1 cellular context compared by ENCODE assay signal in genomic region chr3:153162513-153163348, GRCh38.
TF ChIP-seq lines count a peak whose summit lies in the region.

No MANE protein-coding gene starts in this region.

TF ChIP-seq in HepG2, 621 proteins besides CTCF, POLR2A, EP300 and RAD21 (continued from another document and continues in another):
- TF ChIP-seq ZNF761 (CRISPR knock-in tag; conservative IDR thresholded peaks at IDR 0.05) = no peak
- TF ChIP-seq ZNF264 (CRISPR knock-in tag; IDR thresholded peaks at IDR 0.05) = no peak
- TF ChIP-seq ZNF331 (CRISPR knock-in tag; IDR thresholded peaks at IDR 0.05) = peak; percentile 48; the same call in 1 of the 2 replicates
- no peak for TF ChIP-seq SATB2 (CRISPR knock-in tag; IDR thresholded peaks at IDR 0.05)
- TF ChIP-seq NCOA5 (CRISPR knock-in tag; IDR thresholded peaks at IDR 0.05) = no peak
- no peak for TF ChIP-seq SP5 (CRISPR knock-in tag; IDR thresholded peaks at IDR 0.05; ENCODE audit: borderline replicate concordance, low read depth)
- TF ChIP-seq RFX1 (IDR thresholded peaks at IDR 0.05) = no peak
- no peak; the same call in 1 of the 2 replicates for TF ChIP-seq ZNF605 (CRISPR knock-in tag; IDR thresholded peaks at IDR 0.05)
- TF ChIP-seq ZNF644 (CRISPR knock-in tag; IDR thresholded peaks at IDR 0.05; ENCODE audit: low read depth) = no peak
- no peak for TF ChIP-seq SKI (IDR thresholded peaks at IDR 0.05; ENCODE audit: partially characterized antibody)
- TF ChIP-seq ZSCAN12 (CRISPR knock-in tag; IDR thresholded peaks at IDR 0.05) = no peak
- no peak for TF ChIP-seq ZNF746 (CRISPR knock-in tag; IDR thresholded peaks at IDR 0.05)
- TF ChIP-seq GTF2F1 (IDR thresholded peaks at IDR 0.05; ENCODE audit: low read length) = no peak
- TF ChIP-seq ZSCAN9 (CRISPR knock-in tag; IDR thresholded peaks at IDR 0.05; ENCODE audit: borderline replicate concordance) = no peak
- TF ChIP-seq RBFOX2 (IDR thresholded peaks at IDR 0.05; ENCODE audit: low read depth, low read length) = peak; percentile 49; the same call in 1 of the 2 replicates
- 0 out of 2 replicates have a peak, but pooled peaks have one; percentile 54 for TF ChIP-seq ZNF773 (CRISPR knock-in tag; IDR thresholded peaks at IDR 0.05; ENCODE audit: borderline replicate concordance)
- TF ChIP-seq ZNF841 (CRISPR knock-in tag; IDR thresholded peaks at IDR 0.05; ENCODE audit: borderline replicate concordance) = no peak
- TF ChIP-seq NR2C2 (CRISPR knock-in tag; IDR thresholded peaks at IDR 0.05; ENCODE audit: borderline replicate concordance) = no peak
- TF ChIP-seq HMG20B (CRISPR knock-in tag; conservative IDR thresholded peaks at IDR 0.05) = no peak
- no peak for TF ChIP-seq RFX5 (IDR thresholded peaks at IDR 0.05; ENCODE audit: low read depth, low read length)
- no peak for TF ChIP-seq GMEB2 (CRISPR knock-in tag; IDR thresholded peaks at IDR 0.05; ENCODE audit: low read depth)
- TF ChIP-seq NFYC (CRISPR knock-in tag; IDR thresholded peaks at IDR 0.05) = no peak
- no peak for TF ChIP-seq HOXD1 (CRISPR knock-in tag; IDR thresholded peaks at IDR 0.05)
- TF ChIP-seq POLR2AphosphoS2 (IDR thresholded peaks at IDR 0.05; ENCODE audit: low read depth, low read length) = no peak
- TF ChIP-seq SP4 (CRISPR knock-in tag; IDR thresholded peaks at IDR 0.05) = no peak
- TF ChIP-seq PRMT3 (CRISPR knock-in tag; IDR thresholded peaks at IDR 0.05; ENCODE audit: borderline replicate concordance, low read depth) = no peak
- TF ChIP-seq ZFP37 (CRISPR knock-in tag; IDR thresholded peaks at IDR 0.05; ENCODE audit: borderline replicate concordance) = no peak
- TF ChIP-seq HOXA7 (CRISPR knock-in tag; IDR thresholded peaks at IDR 0.05) = no peak
- TF ChIP-seq HNRNPLL (IDR thresholded peaks at IDR 0.05; ENCODE audit: low read depth, low read length, poor library complexity, severe bottlenecking) = peak; percentile 70
- no peak for TF ChIP-seq ZBTB1 (CRISPR knock-in tag; IDR thresholded peaks at IDR 0.05; ENCODE audit: borderline replicate concordance)
- no peak for TF ChIP-seq ATF1 (CRISPR knock-in tag; IDR thresholded peaks at IDR 0.05)
- no peak for TF ChIP-seq CSRNP2 (CRISPR knock-in tag; conservative IDR thresholded peaks at IDR 0.05; ENCODE audit: low read depth)
- TF ChIP-seq CERS6 (CRISPR knock-in tag; IDR thresholded peaks at IDR 0.05) = no peak
- no peak for TF ChIP-seq NBN (conservative IDR thresholded peaks at IDR 0.05)
- 0 out of 2 replicates have a peak, but pooled peaks have one; percentile 12 for TF ChIP-seq ZNF251 (CRISPR knock-in tag; IDR thresholded peaks at IDR 0.05)
- TF ChIP-seq NR3C1 (CRISPR knock-in tag; IDR thresholded peaks at IDR 0.05) = no peak
- no peak for TF ChIP-seq WIZ (CRISPR knock-in tag; IDR thresholded peaks at IDR 0.05)
- no peak for TF ChIP-seq CBX1 (IDR thresholded peaks at IDR 0.05; ENCODE audit: low read depth)
- no peak for TF ChIP-seq TFAP4 (IDR thresholded peaks at IDR 0.05; ENCODE audit: borderline replicate concordance, low read depth)
- TF ChIP-seq RBM22 (optimal IDR thresholded peaks at IDR 0.05; ENCODE audit: low read length) = no peak
- TF ChIP-seq ZBTB4 (CRISPR knock-in tag; IDR thresholded peaks at IDR 0.05; ENCODE audit: borderline replicate concordance) = peak; percentile 71; the same call in 1 of the 2 replicates
- TF ChIP-seq PITX1 (CRISPR knock-in tag; IDR thresholded peaks at IDR 0.05) = peak; percentile 48; the same call in 1 of the 2 replicates
- no peak for TF ChIP-seq ZKSCAN5 (CRISPR knock-in tag; IDR thresholded peaks at IDR 0.05)
- no peak for TF ChIP-seq NFRKB (IDR thresholded peaks at IDR 0.05)
- TF ChIP-seq KAT8 (CRISPR knock-in tag; IDR thresholded peaks at IDR 0.05) = no peak
- no peak for TF ChIP-seq ZNF816 (CRISPR knock-in tag; IDR thresholded peaks at IDR 0.05; ENCODE audit: borderline replicate concordance)
- TF ChIP-seq FOXK2 (IDR thresholded peaks at IDR 0.05) = no peak
- no peak for TF ChIP-seq ZNF691 (CRISPR knock-in tag; IDR thresholded peaks at IDR 0.05; ENCODE audit: borderline replicate concordance, low read depth)
- no peak for TF ChIP-seq ZNF230 (CRISPR knock-in tag; IDR thresholded peaks at IDR 0.05)
- TF ChIP-seq ZNF570 (CRISPR knock-in tag; IDR thresholded peaks at IDR 0.05; ENCODE audit: borderline replicate concordance) = no peak
- no peak for TF ChIP-seq NR1H2 (CRISPR knock-in tag; IDR thresholded peaks at IDR 0.05; ENCODE audit: borderline replicate concordance, low read depth)
- TF ChIP-seq ZFYVE20 (CRISPR knock-in tag; IDR thresholded peaks at IDR 0.05; ENCODE audit: borderline replicate concordance, low read depth) = no peak
- TF ChIP-seq ELF4 (CRISPR knock-in tag; IDR thresholded peaks at IDR 0.05; ENCODE audit: borderline replicate concordance) = no peak
- TF ChIP-seq TARDBP (CRISPR knock-in tag; IDR thresholded peaks at IDR 0.05) = no peak
- no peak for TF ChIP-seq TOPORS (CRISPR knock-in tag; IDR thresholded peaks at IDR 0.05)
- TF ChIP-seq MAF1 (CRISPR knock-in tag; IDR thresholded peaks at IDR 0.05; ENCODE audit: borderline replicate concordance) = no peak
- no peak for TF ChIP-seq ZNF660 (CRISPR knock-in tag; IDR thresholded peaks at IDR 0.05; ENCODE audit: borderline replicate concordance, low read depth)
- peak; percentile 73; the same call in 1 of the 2 replicates for TF ChIP-seq ZBTB42 (CRISPR knock-in tag; IDR thresholded peaks at IDR 0.05)
- TF ChIP-seq TCF7L2 (IDR thresholded peaks at IDR 0.05; ENCODE audit: low read depth, low read length) = no peak
- TF ChIP-seq ZMYM3 (CRISPR knock-in tag; IDR thresholded peaks at IDR 0.05) = peak; percentile 36; the same call in 1 of the 2 replicates
- no peak for TF ChIP-seq NFYB (CRISPR knock-in tag; IDR thresholded peaks at IDR 0.05)
- TF ChIP-seq ZNF512 (CRISPR knock-in tag; IDR thresholded peaks at IDR 0.05) = no peak
- no peak for TF ChIP-seq YY1 (IDR thresholded peaks at IDR 0.05; ENCODE audit: insufficient read depth, insufficient replicate concordance, low read depth, low read length)
- TF ChIP-seq REPIN1 (CRISPR knock-in tag; IDR thresholded peaks at IDR 0.05; ENCODE audit: borderline replicate concordance, low read depth) = no peak
- 0 out of 2 replicates have a peak, but pooled peaks have one; percentile 23 for TF ChIP-seq ZNF709 (CRISPR knock-in tag; IDR thresholded peaks at IDR 0.05)
- no peak for TF ChIP-seq ZNF615 (CRISPR knock-in tag; IDR thresholded peaks at IDR 0.05; ENCODE audit: borderline replicate concordance)
- 0 out of 2 replicates have a peak, but pooled peaks have one; percentile 32 for TF ChIP-seq HES4 (CRISPR knock-in tag; IDR thresholded peaks at IDR 0.05; ENCODE audit: borderline replicate concordance)
- TF ChIP-seq FOXJ3 (CRISPR knock-in tag; IDR thresholded peaks at IDR 0.05; ENCODE audit: borderline replicate concordance) = no peak
- TF ChIP-seq HMG20A (CRISPR knock-in tag; IDR thresholded peaks at IDR 0.05; ENCODE audit: borderline replicate concordance) = no peak
- peak; percentile 31; the same call in 1 of the 2 replicates for TF ChIP-seq ZBTB39 (CRISPR knock-in tag; IDR thresholded peaks at IDR 0.05)
- no peak for TF ChIP-seq RNF2 (conservative IDR thresholded peaks at IDR 0.05; ENCODE audit: low read depth)
